In the genomic region with DNA sequence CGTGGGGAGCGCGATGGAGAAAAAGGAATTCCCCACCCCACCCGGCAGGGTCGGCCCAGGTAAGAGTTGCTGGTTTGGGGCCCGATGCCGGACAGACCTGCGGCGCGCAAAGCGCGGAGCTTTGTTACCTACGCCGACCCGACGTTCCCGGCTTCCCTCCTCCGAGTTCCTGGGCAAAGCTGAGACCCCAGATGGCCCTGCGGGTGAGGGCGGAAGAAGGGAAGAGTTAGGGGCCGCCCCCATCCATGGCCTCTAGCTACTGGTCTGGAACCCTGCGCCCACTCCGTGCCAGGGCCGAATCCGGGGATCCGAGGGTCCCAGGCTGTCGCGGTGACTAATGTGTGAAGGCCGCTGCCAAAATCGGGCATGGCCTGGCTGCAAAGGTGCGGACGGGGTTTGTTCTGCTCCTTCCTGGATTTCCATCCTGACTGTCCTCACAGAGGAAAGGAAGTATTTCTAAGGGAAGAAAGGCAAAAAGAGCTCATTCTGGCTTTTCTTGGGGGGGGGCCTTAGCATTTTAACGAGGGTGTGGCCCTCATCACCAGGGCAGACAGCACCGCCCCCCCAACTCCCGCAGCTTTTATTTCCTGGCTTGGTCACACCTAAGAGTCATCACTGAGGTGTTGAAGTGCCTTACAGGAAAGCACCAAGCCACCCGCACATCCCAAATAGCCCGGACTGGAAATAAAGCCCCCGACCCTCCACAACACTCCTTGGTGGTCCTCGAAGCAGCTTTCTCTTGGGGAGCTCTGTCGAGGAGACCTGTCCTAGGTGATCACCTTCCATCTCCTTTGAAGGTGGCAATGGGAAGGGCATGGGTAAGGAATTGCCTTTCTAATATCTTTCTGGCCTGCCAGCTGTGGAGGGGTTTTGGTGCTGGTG, we compare ENCODE assay signal across 8 cellular contexts. TPM values are rescaled to one million over a fixed set of nuclear protein-coding genes. Genes with fewer than 3 reads are reported as not detected.
DNase-seq lines count a peak whose midpoint lies in the region; ATAC-seq and TF ChIP-seq lines count a peak whose summit lies in the region.

No MANE protein-coding gene starts in this region.

- CTCF ChIA-PET in activated CD4-positive, alpha-beta T cell treated with anti-CD3 and anti-CD28 coated beads for 36 hours (lab: Charles Lee): interaction anchor here (2.2 kb wide), 1 partner anchor 67 kb away, joined by 10 read pairs; no protein-coding TSS in a partner anchor
- CTCF ChIA-PET in Panc1 (lab: Charles Lee): no interaction called here

- TF ChIP-seq CTCF in Panc1 (IDR thresholded peaks at IDR 0.05) (no peak), nephron progenitor cell (IDR thresholded peaks at IDR 0.05) (no peak)

- H3K27ac Mint-ChIP-seq in activated CD4-positive, alpha-beta T cell treated with anti-CD3 and anti-CD28 coated beads for 36 hours: no peak overlapping the region
- H3K27ac Mint-ChIP-seq in nephron progenitor cell: peak overlapping the region; percentile 85

- BruUV-seq in Panc1 (replicated peaks; lab: Mats Ljungman, UMichigan): no TSS peak

- DNase-seq in activated CD4-positive, alpha-beta T cell treated with anti-CD3 and anti-CD28 coated beads for 36 hours: peak; percentile 27
- DNase-seq in activated CD4-positive, alpha-beta T cell treated with anti-CD3 and anti-CD28 coated beads, Interleukin-2, amount 50 U/mL, for 4 hours: no peak
- DNase-seq in Panc1 (ENCODE audit: low read depth, low spot score): no peak
- DNase-seq in epithelial cell of prostate (ENCODE audit: low read depth, low spot score): no peak
- peak; percentile 63 for DNase-seq in nephron progenitor cell
- no peak for DNase-seq in GDM1 (lab: John Stamatoyannopoulos, UW)

- no peaks in the 10 kb centered on the region for H3K9me3 ChIP-seq in Panc1 (ENCODE audit: control insufficient read depth, insufficient read depth, low read depth, low read length)

- ATAC-seq in activated CD4-positive, alpha-beta T cell treated with anti-CD3 and anti-CD28 coated beads for 36 hours: no peak
- ATAC-seq in Panc1 (peak; percentile 29), HG02763 (IDR thresholded peaks at IDR 0.05; ENCODE audit: unreplicated experiment) (no peak), GM18858 (IDR thresholded peaks at IDR 0.05; ENCODE audit: unreplicated experiment) (no peak)

- H3K9me3 Mint-ChIP-seq in activated CD4-positive, alpha-beta T cell treated with anti-CD3 and anti-CD28 coated beads for 36 hours (ENCODE audit: low read depth): no peaks in the 10 kb centered on the region
- H3K9me3 Mint-ChIP-seq in nephron progenitor cell: no peaks in the 10 kb centered on the region

- H3K27ac ChIP-seq in Panc1 (ENCODE audit: low read length) (peak overlapping the region; percentile 91), epithelial cell of prostate (peak overlapping the region; percentile 48)

- peaks cover 37% of the 10 kb centered on the region for H3K4me1 ChIP-seq in Panc1 (ENCODE audit: control insufficient read depth, insufficient read depth, low read length)

- no peaks in the 10 kb centered on the region for H3K27me3 ChIP-seq in Panc1 (ENCODE audit: control insufficient read depth, insufficient read depth, low read length)

- POLR2A ChIA-PET in activated CD4-positive, alpha-beta T cell treated with anti-CD3 and anti-CD28 coated beads for 36 hours (lab: Charles Lee): no interaction called here
- POLR2A ChIA-PET in Panc1 (lab: Charles Lee): interaction anchor here (0.5 to 0.6 kb wide), 3 partner anchors 16 to 173 kb away, joined by 3 to 6 read pairs (median 4); no protein-coding TSS in a partner anchor

- peak overlapping the region; percentile 90 to 91 for H3K4me3 ChIP-seq in Panc1 (ENCODE audit: low read depth in 2 of 2, low read length in 2 of 2)

- in situ Hi-C loops in Panc1 (cut with HindIII; ENCODE audit: low pct_unique_long_range_greater_than_20kb, low sequenced_read_pairs): no loop called here

- peaks cover 9% of the 10 kb centered on the region for H3K27me3 Mint-ChIP-seq in activated CD4-positive, alpha-beta T cell treated with anti-CD3 and anti-CD28 coated beads for 36 hours
- H3K27me3 Mint-ChIP-seq in nephron progenitor cell (ENCODE audit: low read depth, poor library complexity): no peaks in the 10 kb centered on the region

- intact Hi-C loops in activated CD4-positive, alpha-beta T cell treated with anti-CD3 and anti-CD28 coated beads for 36 hours (cut with DNase I, micrococcal nuclease): no loop called here
- intact Hi-C loops in Panc1 (cut with micrococcal nuclease; ENCODE audit: unreplicated experiment): loop anchor here (5.0 kb wide), 1 partner anchor 65 kb away; no protein-coding TSS in a partner anchor

- H3K4me1 Mint-ChIP-seq in activated CD4-positive, alpha-beta T cell treated with anti-CD3 and anti-CD28 coated beads for 36 hours: peaks cover 7% of the 10 kb centered on the region
- peaks cover 66% of the 10 kb centered on the region for H3K4me1 Mint-ChIP-seq in nephron progenitor cell

- H3K36me3 ChIP-seq in Panc1 (ENCODE audit: control insufficient read depth, insufficient read depth, low read length): peaks cover 3% of the 10 kb centered on the region; the same call in 1 of the 2 replicates

- H3K4me3 Mint-ChIP-seq in activated CD4-positive, alpha-beta T cell treated with anti-CD3 and anti-CD28 coated beads for 36 hours: peak overlapping the region; percentile 65
- peak overlapping the region; percentile 80 for H3K4me3 Mint-ChIP-seq in nephron progenitor cell

- peaks cover 2% of the 10 kb centered on the region for H3K36me3 Mint-ChIP-seq in activated CD4-positive, alpha-beta T cell treated with anti-CD3 and anti-CD28 coated beads for 36 hours (ENCODE audit: low read depth)
- peaks cover 33% of the 10 kb centered on the region for H3K36me3 Mint-ChIP-seq in nephron progenitor cell (ENCODE audit: low read depth)

RNA-seq across cellular contexts. Expression of a gene that starts 1.1 kb away (rescaled TPM):
- total RNA-seq in activated CD4-positive, alpha-beta T cell treated with anti-CD3 and anti-CD28 coated beads for 36 hours: 1 to 10 TPM; 4.1 to 4.6 TPM
- 240 TPM for total RNA-seq in Panc1 (2021; ENCODE audit: unreplicated experiment)
- polyA plus RNA-seq in Panc1 (2012; ENCODE audit: insufficient read length): 281 TPM

RNA-seq across cellular contexts. Expression of a gene that starts 17.7 kb away (rescaled TPM):
- 10 to 100 TPM in 1 of 2 experiments, 1 to 10 TPM in 1; 10.0 to 10.1 TPM for total RNA-seq in activated CD4-positive, alpha-beta T cell treated with anti-CD3 and anti-CD28 coated beads for 36 hours
- 22.6 TPM for total RNA-seq in Panc1 (2021; ENCODE audit: unreplicated experiment)
- 21.8 TPM for polyA plus RNA-seq in Panc1 (2012; ENCODE audit: insufficient read length)

RNA-seq across cellular contexts. Expression of a gene that starts 17.9 kb away (rescaled TPM):
- 100 to 1,000 TPM in 1 of 2 experiments, 10 to 100 TPM in 1; 93.9 to 110 TPM for total RNA-seq in activated CD4-positive, alpha-beta T cell treated with anti-CD3 and anti-CD28 coated beads for 36 hours
- 65.6 TPM for total RNA-seq in Panc1 (2021; ENCODE audit: unreplicated experiment)
- polyA plus RNA-seq in Panc1 (2012; ENCODE audit: insufficient read length): 99.3 TPM

RNA-seq across cellular contexts. Expression of a gene that starts 23.5 kb away (rescaled TPM):
- 10 to 100 TPM; 16.3 to 18.0 TPM for total RNA-seq in activated CD4-positive, alpha-beta T cell treated with anti-CD3 and anti-CD28 coated beads for 36 hours
- total RNA-seq in Panc1 (2021; ENCODE audit: unreplicated experiment): 32.1 TPM
- polyA plus RNA-seq in Panc1 (2012; ENCODE audit: insufficient read length): 30.5 TPM

RNA-seq across cellular contexts. Expression of a gene that starts 55.7 kb away (rescaled TPM):
- total RNA-seq in activated CD4-positive, alpha-beta T cell treated with anti-CD3 and anti-CD28 coated beads for 36 hours: 10 to 100 TPM; 45.8 to 48.1 TPM
- total RNA-seq in Panc1 (2021; ENCODE audit: unreplicated experiment): 106 TPM
- polyA plus RNA-seq in Panc1 (2012; ENCODE audit: insufficient read length): 80.3 TPM

Comparison
In these comparisons a context has a peak if more than half of its experiments do, and no peak if none do; other contexts are left out.
1. DNase-seq: peak in activated CD4-positive, alpha-beta T cell treated with anti-CD3 and anti-CD28 coated beads for 36 hours (single experiment) and nephron progenitor cell (single experiment); none in activated CD4-positive, alpha-beta T cell treated with anti-CD3 and anti-CD28 coated beads, Interleukin-2, amount 50 U/mL, for 4 hours (0 of 2), Panc1 (single experiment), epithelial cell of prostate (single experiment) and GDM1 (single experiment).
2. RNA of a gene that starts 1.1 kb away (total RNA-seq): 240 TPM in Panc1 (single experiment); 4.1 to 4.6 TPM in activated CD4-positive, alpha-beta T cell treated with anti-CD3 and anti-CD28 coated beads for 36 hours; every median in the first group is over 10 times any median in the second.